ENCODE assay signal across 18 cellular contexts in genomic region chr5:98639258-98639657, GRCh38.
DNase-seq lines count a peak whose midpoint lies in the region; ATAC-seq lines count a peak whose summit lies in the region.
"Had no signal": no experiment of that assay in that cellular context is flagged by ENCODE, and none has a peak within 500 bp of the region (broad histone marks: within the 10 kb centered on the region; RNA-seq: fewer than 3 reads in every experiment).

No MANE protein-coding gene starts in this region.

- H3K9ac ChIP-seq in Karpas-422 (ENCODE audit: low read length), result no peak overlapping the region

- no peaks in the 10 kb centered on the region for H3K9me3 ChIP-seq in Karpas-422 (ENCODE audit: low read length)
- H3K9me3 ChIP-seq: BE2C, Caco-2, SJSA1 had no signal

- H3K4me3 ChIP-seq in Karpas-422 (ENCODE audit: low read length), result no peak overlapping the region
- H3K4me3 ChIP-seq: GM12878, SJSA1 had no signal

- H4K20me1 ChIP-seq in Karpas-422 (ENCODE audit: insufficient read depth, low read depth, low read length), result no peaks in the 10 kb centered on the region

- ATAC-seq in HG03571 (IDR thresholded peaks at IDR 0.05; ENCODE audit: unreplicated experiment), result no peak
- no peak for ATAC-seq in HG02763 (IDR thresholded peaks at IDR 0.05; ENCODE audit: unreplicated experiment)
- ATAC-seq: GM12878 had no signal

- no peak overlapping the region for H3K4me2 ChIP-seq in Karpas-422 (ENCODE audit: low read depth, low read length, poor library complexity, severe bottlenecking)

- no peaks in the 10 kb centered on the region for H3K9me2 ChIP-seq in Karpas-422 (replicated peaks; ENCODE audit: insufficient read depth, low read length)

- no peaks in the 10 kb centered on the region for H3K27me3 ChIP-seq in Karpas-422 (ENCODE audit: low read length)
- H3K27me3 ChIP-seq: BE2C, SJSA1 had no signal

- H2AFZ ChIP-seq in Karpas-422 (ENCODE audit: low read length), result no peak overlapping the region

- no peaks in the 10 kb centered on the region for H3K36me3 ChIP-seq in Karpas-422 (ENCODE audit: insufficient read depth, low read length)
- H3K36me3 ChIP-seq: BE2C, SJSA1 had no signal

- no peaks in the 10 kb centered on the region for H3K4me1 ChIP-seq in Karpas-422 (ENCODE audit: low read length)
- H3K4me1 ChIP-seq: BE2C, Caco-2, SJSA1 had no signal

- H3K27ac ChIP-seq in Karpas-422 (ENCODE audit: low read length), result no peak overlapping the region
- H3K27ac ChIP-seq: SJSA1 had no signal

- no peaks in the 10 kb centered on the region for H3K79me2 ChIP-seq in Karpas-422 (ENCODE audit: low read length)

- DNase-seq in COR-L47 (lab: John Stamatoyannopoulos, UW), result peak; percentile 48
- DNase-seq in NCI-H1105 (lab: John Stamatoyannopoulos, UW), result peak; percentile 25
- DNase-seq in NCI-H446 treated with DMSO at 0.1 percent for 48 hours (lab: John Stamatoyannopoulos, UW), result peak; percentile 74
- DNase-seq in cerebellar cortex (ENCODE audit: low spot score), result peak; percentile 3
- DNase-seq in Karpas-422, result no peak
- DNase-seq in 8988T, result no peak
- DNase-seq: BE2C; Caco-2; CD4-positive, CD25-positive, alpha-beta regulatory T cell; H9; KBM-7; MV-4-11; NCI-H146; NCI-H510A had no signal

Comparison
In these comparisons a context has a peak if more than half of its experiments do, and no peak if none do; other contexts are left out.
1. DNase-seq: peak in COR-L47 (single experiment), NCI-H1105 (single experiment), NCI-H446 treated with DMSO at 0.1 percent for 48 hours (single experiment) and cerebellar cortex (single experiment); none in Karpas-422 (single experiment) and 8988T (single experiment).